In the genomic region with DNA sequence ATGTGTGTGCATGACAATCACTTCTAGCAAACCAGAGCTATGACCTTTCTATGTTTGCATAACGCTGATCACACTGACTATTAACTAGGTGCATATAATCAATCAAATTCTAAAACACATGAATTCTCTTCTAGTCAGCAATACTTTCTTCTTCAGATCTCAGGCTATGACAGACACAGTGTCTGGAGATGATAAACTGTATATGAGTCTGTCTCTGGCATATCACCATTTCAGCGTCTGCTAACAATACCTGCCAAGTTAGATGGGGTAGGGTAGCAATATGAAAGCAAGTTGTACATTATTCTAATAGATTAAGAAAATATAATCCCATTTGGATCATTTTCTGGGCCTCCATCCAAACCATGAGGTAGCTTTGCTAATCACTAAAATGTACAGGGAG, we compare ENCODE assay signal across 29 cellular contexts.
DNase-seq lines count a peak whose midpoint lies in the region; ATAC-seq and TF ChIP-seq lines count a peak whose summit lies in the region.
"Had no signal": no experiment of that assay in that cellular context is flagged by ENCODE, and none has a peak within 500 bp of the region (broad histone marks: within the 10 kb centered on the region; RNA-seq: fewer than 3 reads in every experiment).

No MANE protein-coding gene starts in this region.

- DNase-seq in thoracic aorta (ENCODE audit: low spot score) (no peak), RPMI8226 (no peak), SIG-M5 (lab: John Stamatoyannopoulos, UW) (no peak)
- DNase-seq: 8988T; ACHN; AML-193; BE2C; C1 segment of cervical spinal cord; Caco-2; Calu3; CD4-positive, alpha-beta memory T cell; CD4-positive, alpha-beta T cell; CD4-positive, CD25-positive, alpha-beta regulatory T cell; CD8-positive, alpha-beta memory T cell; CD8-positive, alpha-beta T cell; COR-L47; DMS 273 treated with DMSO at 0.1 percent for 48 hours; DMS153; DMS53; DMS79; DMS79 treated with DMSO at 0.1 percent for 48 hours; DND-41; EL had no signal

- no peaks in the 10 kb centered on the region for H3F3A ChIP-seq in neural cell (ENCODE audit: insufficient read depth, low read length, poor library complexity, severe bottlenecking)

- H4K20me1 ChIP-seq in neural cell (ENCODE audit: insufficient read depth), result no peaks in the 10 kb centered on the region
- H4K20me1 ChIP-seq: BLaER1; BLaER1 treated with 17β-estradiol and CSF1 and Interleukin-3, amounts not matched to agents 10 nM and 100 nM had no signal

- TF ChIP-seq CTCF in neural cell (IDR thresholded peaks at IDR 0.05; ENCODE audit: poor library complexity, severe bottlenecking) (no peak), thoracic aorta (IDR thresholded peaks at IDR 0.05) (no peak)

- no peak overlapping the region for H3K27ac ChIP-seq in neural cell (ENCODE audit: low read length)
- no peak overlapping the region for H3K27ac ChIP-seq in thoracic aorta
- H3K27ac ChIP-seq: 22Rv1; A549; BLaER1; BLaER1 treated with 17β-estradiol and CSF1 and Interleukin-3, amounts not matched to agents 10 nM and 100 nM; C4-2B had no signal

- H3K36me3 ChIP-seq in neural cell (ENCODE audit: insufficient read depth, low read length), result no peaks in the 10 kb centered on the region
- H3K36me3 ChIP-seq in thoracic aorta, result no peaks in the 10 kb centered on the region
- H3K36me3 ChIP-seq: BE2C; BLaER1; BLaER1 treated with 17β-estradiol and CSF1 and Interleukin-3, amounts not matched to agents 10 nM and 100 nM had no signal

- no peaks in the 10 kb centered on the region for H3K9me2 ChIP-seq in neural cell (ENCODE audit: insufficient read depth, low read length)

- H3K79me2 ChIP-seq in neural cell (replicated peaks; ENCODE audit: insufficient read depth, low read length), result no peaks in the 10 kb centered on the region

- TF ChIP-seq EP300 in neural cell (conservative IDR thresholded peaks at IDR 0.05; ENCODE audit: poor library complexity, severe bottlenecking), result peak; percentile 53

- H3K9me3 ChIP-seq in neural cell (ENCODE audit: low read length) (no peaks in the 10 kb centered on the region), thoracic aorta (no peaks in the 10 kb centered on the region)
- H3K9me3 ChIP-seq: A549; BE2C; BLaER1; BLaER1 treated with 17β-estradiol and CSF1 and Interleukin-3, amounts not matched to agents 10 nM and 100 nM; Caco-2 had no signal

- no peaks in the 10 kb centered on the region for H3K4me1 ChIP-seq in thoracic aorta (ENCODE audit: control insufficient read depth in 1 of 2, low read depth in 2 of 2)
- H3K4me1 ChIP-seq: A549; BE2C; BLaER1; BLaER1 treated with 17β-estradiol and CSF1 and Interleukin-3, amounts not matched to agents 10 nM and 100 nM; Caco-2 had no signal

- H3K4me3 ChIP-seq in neural cell (ENCODE audit: low read length) (no peak overlapping the region), thoracic aorta (no peak overlapping the region)
- H3K4me3 ChIP-seq: A549; BLaER1; BLaER1 treated with 17β-estradiol and CSF1 and Interleukin-3, amounts not matched to agents 10 nM and 100 nM had no signal

- no peak overlapping the region for H2AFZ ChIP-seq in neural cell (ENCODE audit: low read depth, low read length)

- ATAC-seq in thoracic aorta (ENCODE audit: insufficient number of reproducible peaks, low FRiP score, low read depth), result peak; percentile 36
- ATAC-seq: A549; CD8-positive, alpha-beta T cell had no signal

- H3K27me3 ChIP-seq in neural cell (ENCODE audit: insufficient read depth, low read depth, low read length) (no peaks in the 10 kb centered on the region), thoracic aorta (replicated peaks; ENCODE audit: insufficient read depth) (no peaks in the 10 kb centered on the region)
- H3K27me3 ChIP-seq: BE2C; BLaER1; BLaER1 treated with 17β-estradiol and CSF1 and Interleukin-3, amounts not matched to agents 10 nM and 100 nM had no signal

- H3K4me2 ChIP-seq in neural cell (ENCODE audit: low read length), result no peak overlapping the region
- H3K4me2 ChIP-seq: A549; BLaER1; BLaER1 treated with 17β-estradiol and CSF1 and Interleukin-3, amounts not matched to agents 10 nM and 100 nM had no signal

- no peak for TF ChIP-seq RAD21 in neural cell (conservative IDR thresholded peaks at IDR 0.05)

- H3K9ac ChIP-seq in neural cell (ENCODE audit: low read length), result no peak overlapping the region
- H3K9ac ChIP-seq: BLaER1; BLaER1 treated with 17β-estradiol and CSF1 and Interleukin-3, amounts not matched to agents 10 nM and 100 nM had no signal

TF ChIP-seq in neural cell, 6 proteins besides CTCF, POLR2A, EP300 and RAD21:
- TF ChIP-seq POLR2AphosphoS5 (IDR thresholded peaks at IDR 0.05), result peak; percentile 52
- TF ChIP-seq TAF1 (IDR thresholded peaks at IDR 0.05; ENCODE audit: low read depth), result no peak
